Comparison of ENCODE assay signal across 15 cellular contexts in genomic region chr4:39452153-39452859, GRCh38. TPM values are rescaled to one million over a fixed set of nuclear protein-coding genes. Genes with fewer than 3 reads are reported as not detected.
DNase-seq lines count a peak whose midpoint lies in the region; ATAC-seq and TF ChIP-seq lines count a peak whose summit lies in the region.
"Had no signal": no experiment of that assay in that cellular context is flagged by ENCODE, and none has a peak within 500 bp of the region (broad histone marks: within the 10 kb centered on the region; RNA-seq: fewer than 3 reads in every experiment).

No MANE protein-coding gene starts in this region.

- H3K23ac ChIP-seq in H9 (ENCODE audit: insufficient read length, low read depth, low read length), result no peak overlapping the region

- H3K4ac ChIP-seq in H9 (ENCODE audit: low read depth, low read length), result no peak overlapping the region

- no peaks in the 10 kb centered on the region for H3K9me3 Mint-ChIP-seq in activated T-cell treated with anti-CD3 and anti-CD28 coated beads, Interleukin-2, amount 50 U/mL, for 24 hours
- H3K9me3 Mint-ChIP-seq in activated T-cell treated with anti-CD3 and anti-CD28 coated beads, Interleukin-2, amount 50 U/mL, for 4 hours, result no peaks in the 10 kb centered on the region
- H3K9me3 Mint-ChIP-seq in H9, result no peaks in the 10 kb centered on the region
- H3K9me3 Mint-ChIP-seq in activated naive CD8-positive, alpha-beta T cell treated with anti-CD3 and anti-CD28 coated beads, Interleukin-2, amount 50 U/mL, for 24 hours, result no peaks in the 10 kb centered on the region
- no peaks in the 10 kb centered on the region for H3K9me3 Mint-ChIP-seq in neural crest cell
- H3K9me3 Mint-ChIP-seq in CD8-positive, alpha-beta memory T cell, result no peaks in the 10 kb centered on the region
- H3K9me3 Mint-ChIP-seq: CD8-positive, alpha-beta T cell had no signal

- WGBS in H9 (ENCODE audit: extremely low coverage, insufficient read length, low lambda C conversion rate), result no CpG with 5 or more reads among the region's 6 CpGs

- no peak overlapping the region for H3K56ac ChIP-seq in H9 (ENCODE audit: insufficient read length, low read depth, low read length)

- peaks cover 5% of the 10 kb centered on the region for H3K79me2 ChIP-seq in H9 (ENCODE audit: insufficient read depth, low read length)

- H3K4me1 Mint-ChIP-seq in activated T-cell treated with anti-CD3 and anti-CD28 coated beads, Interleukin-2, amount 50 U/mL, for 24 hours (ENCODE audit: low read depth), result peaks cover 73% of the 10 kb centered on the region
- H3K4me1 Mint-ChIP-seq in activated T-cell treated with anti-CD3 and anti-CD28 coated beads, Interleukin-2, amount 50 U/mL, for 4 hours (ENCODE audit: low read depth), result peaks cover 32% of the 10 kb centered on the region
- H3K4me1 Mint-ChIP-seq in H9 (peaks cover 11 to 16% of the 10 kb centered on the region in 2 experiments), neural crest cell (peaks cover 27% of the 10 kb centered on the region)
- peaks cover 63% of the 10 kb centered on the region for H3K4me1 Mint-ChIP-seq in activated naive CD8-positive, alpha-beta T cell treated with anti-CD3 and anti-CD28 coated beads, Interleukin-2, amount 50 U/mL, for 24 hours
- peaks cover 20 to 41% (median 32%) of the 10 kb centered on the region in 3 donors for H3K4me1 Mint-ChIP-seq in CD8-positive, alpha-beta memory T cell

- H2BK12ac ChIP-seq in H9 (ENCODE audit: insufficient read length, low read depth, low read length), result no peak overlapping the region

- DNase-seq in activated T-cell treated with anti-CD3 and anti-CD28 coated beads, Interleukin-2, amount 50 U/mL, for 24 hours, result no peak
- DNase-seq in activated T-cell treated with anti-CD3 and anti-CD28 coated beads, Interleukin-2, amount 50 U/mL, for 4 hours, result no peak
- no peak for DNase-seq in H9
- DNase-seq in activated naive CD8-positive, alpha-beta T cell treated with anti-CD3 and anti-CD28 coated beads, Interleukin-2, amount 50 U/mL, for 24 hours, result no peak
- DNase-seq in neural crest cell (ENCODE audit: low read depth, low spot score), result no peak
- DNase-seq in superior temporal gyrus (ENCODE audit: extremely low spot score), result no peak
- no peak for DNase-seq in NOMO-1 treated with dmso at 0.1 percent for 144 hours (lab: John Stamatoyannopoulos, UW; ENCODE audit: unreplicated experiment)
- DNase-seq in CD8-positive, alpha-beta memory T cell, result no peak
- DNase-seq: aorta; CD8-positive, alpha-beta T cell; hypothalamus; NCI-H2081 treated with DMSO at 0.1 percent for 48 hours; NCI-H69 had no signal

- no peak overlapping the region for H2BK20ac ChIP-seq in H9 (ENCODE audit: low read depth, low read length, poor library complexity, severe bottlenecking)

- peaks cover 6% of the 10 kb centered on the region for H3K79me1 ChIP-seq in H9 (ENCODE audit: insufficient read depth, low read depth, low read length, poor library complexity, severe bottlenecking)

- CTCF ChIA-PET in CD8-positive, alpha-beta memory T cell (lab: Charles Lee), result no interaction called here

- no peaks in the 10 kb centered on the region for H3K23me2 ChIP-seq in H9 (ENCODE audit: insufficient read length, low read depth, low read length, poor library complexity, severe bottlenecking)

- H2BK15ac ChIP-seq in H9 (ENCODE audit: low read depth, low read length), result no peak overlapping the region

- H3K14ac ChIP-seq in H9 (ENCODE audit: insufficient read depth, low read length), result no peak overlapping the region

- peaks cover 93% of the 10 kb centered on the region for H3K36me3 Mint-ChIP-seq in activated T-cell treated with anti-CD3 and anti-CD28 coated beads, Interleukin-2, amount 50 U/mL, for 24 hours (ENCODE audit: low read depth)
- H3K36me3 Mint-ChIP-seq in activated T-cell treated with anti-CD3 and anti-CD28 coated beads, Interleukin-2, amount 50 U/mL, for 4 hours (ENCODE audit: insufficient read depth), result peaks cover 52% of the 10 kb centered on the region
- H3K36me3 Mint-ChIP-seq in H9 (ENCODE audit: insufficient read depth in 1 of 3, low read depth in 3 of 3) (peaks cover 47 to 75% (median 62%) of the 10 kb centered on the region in 3 experiments), neural crest cell (ENCODE audit: low read depth) (peaks cover 29% of the 10 kb centered on the region)
- peaks cover 84% of the 10 kb centered on the region for H3K36me3 Mint-ChIP-seq in activated naive CD8-positive, alpha-beta T cell treated with anti-CD3 and anti-CD28 coated beads, Interleukin-2, amount 50 U/mL, for 24 hours (ENCODE audit: low read depth)
- H3K36me3 Mint-ChIP-seq in CD8-positive, alpha-beta memory T cell, result peaks cover 3 to 66% (median 28%) of the 10 kb centered on the region in 3 donors

- H3K9ac ChIP-seq in H9 (ENCODE audit: extremely low read depth, insufficient read length, low read length), result no peak overlapping the region

- H3K4me3 Mint-ChIP-seq in activated T-cell treated with anti-CD3 and anti-CD28 coated beads, Interleukin-2, amount 50 U/mL, for 24 hours, result peak overlapping the region; percentile 9
- no peak overlapping the region for H3K4me3 Mint-ChIP-seq in activated T-cell treated with anti-CD3 and anti-CD28 coated beads, Interleukin-2, amount 50 U/mL, for 4 hours
- no peak overlapping the region for H3K4me3 Mint-ChIP-seq in H9
- H3K4me3 Mint-ChIP-seq in activated naive CD8-positive, alpha-beta T cell treated with anti-CD3 and anti-CD28 coated beads, Interleukin-2, amount 50 U/mL, for 24 hours, result peak overlapping the region; percentile 5
- H3K4me3 Mint-ChIP-seq in neural crest cell, result peak overlapping the region; percentile 44
- no peak overlapping the region for H3K4me3 Mint-ChIP-seq in CD8-positive, alpha-beta memory T cell
- H3K4me3 Mint-ChIP-seq: CD8-positive, alpha-beta T cell had no signal

- no peak overlapping the region for H3K18ac ChIP-seq in H9 (ENCODE audit: insufficient read length, low read depth, low read length)

- POLR2A ChIA-PET in CD8-positive, alpha-beta memory T cell (lab: Charles Lee), result no interaction called here

- H4K91ac ChIP-seq in H9 (ENCODE audit: insufficient read length, low read depth, low read length), result no peak overlapping the region

- no peak overlapping the region for H2BK120ac ChIP-seq in H9 (ENCODE audit: low read depth, low read length, poor library complexity, severe bottlenecking)

- no peak overlapping the region for H2AFZ ChIP-seq in H9 (ENCODE audit: low read length)

- H4K8ac ChIP-seq in H9 (replicated peaks; ENCODE audit: insufficient read length, low read depth, low read length), result no peak overlapping the region

- no peak overlapping the region for H2AK5ac ChIP-seq in H9 (ENCODE audit: insufficient read length, low read length)

- no peaks in the 10 kb centered on the region for H3K27me3 ChIP-seq in H9 (ENCODE audit: insufficient read depth, low read length)
- H3K27me3 ChIP-seq in CD8-positive, alpha-beta memory T cell (ENCODE audit: insufficient read depth, low read length, poor library complexity, severe bottlenecking), result no peaks in the 10 kb centered on the region
- H3K27me3 ChIP-seq: right atrium auricular region had no signal

- H3T11ph ChIP-seq in H9 (ENCODE audit: low read length), result no peak overlapping the region

- no peaks in the 10 kb centered on the region for H3K27me3 Mint-ChIP-seq in activated T-cell treated with anti-CD3 and anti-CD28 coated beads, Interleukin-2, amount 50 U/mL, for 24 hours
- H3K27me3 Mint-ChIP-seq in activated T-cell treated with anti-CD3 and anti-CD28 coated beads, Interleukin-2, amount 50 U/mL, for 4 hours (ENCODE audit: low read depth), result no peaks in the 10 kb centered on the region
- H3K27me3 Mint-ChIP-seq in H9 (ENCODE audit: low read depth) (no peaks in the 10 kb centered on the region), neural crest cell (ENCODE audit: low read depth) (no peaks in the 10 kb centered on the region)
- no peaks in the 10 kb centered on the region for H3K27me3 Mint-ChIP-seq in activated naive CD8-positive, alpha-beta T cell treated with anti-CD3 and anti-CD28 coated beads, Interleukin-2, amount 50 U/mL, for 24 hours
- H3K27me3 Mint-ChIP-seq in CD8-positive, alpha-beta memory T cell, result no peaks in the 10 kb centered on the region

- no peak overlapping the region for H4K5ac ChIP-seq in H9 (ENCODE audit: insufficient read length, low read depth, low read length)

- H3K4me1 ChIP-seq in H9 (ENCODE audit: insufficient read depth, low read length), result peaks cover 2% of the 10 kb centered on the region; the same call in 1 of the 2 replicates
- H3K4me1 ChIP-seq in CD8-positive, alpha-beta memory T cell (ENCODE audit: insufficient read depth, low read length), result peaks cover 15% of the 10 kb centered on the region

- no peak for ATAC-seq in activated T-cell treated with anti-CD3 and anti-CD28 coated beads, Interleukin-2, amount 50 U/mL, for 4 hours
- no peak for ATAC-seq in activated naive CD8-positive, alpha-beta T cell treated with anti-CD3 and anti-CD28 coated beads, Interleukin-2, amount 50 U/mL, for 24 hours
- ATAC-seq: CD8-positive, alpha-beta T cell had no signal

- H3K27ac Mint-ChIP-seq in activated T-cell treated with anti-CD3 and anti-CD28 coated beads, Interleukin-2, amount 50 U/mL, for 24 hours, result peak overlapping the region; percentile 78
- H3K27ac Mint-ChIP-seq in H9, result peak overlapping the region in 2 of 3 experiments; percentile 23 to 90; a peak in 4 of 7 replicates
- H3K27ac Mint-ChIP-seq in activated naive CD8-positive, alpha-beta T cell treated with anti-CD3 and anti-CD28 coated beads, Interleukin-2, amount 50 U/mL, for 24 hours, result peak overlapping the region; percentile 1
- no peak overlapping the region for H3K27ac Mint-ChIP-seq in neural crest cell (ENCODE audit: unreplicated experiment)
- H3K27ac Mint-ChIP-seq in CD8-positive, alpha-beta memory T cell, result peak overlapping the region in 3 of 8 donors; percentile 37 to 80 (median 58)

- no peak for TF ChIP-seq CTCF in H9 (conservative IDR thresholded peaks at IDR 0.05)
- TF ChIP-seq CTCF in neural crest cell (conservative IDR thresholded peaks at IDR 0.05), result no peak

- no peaks in the 10 kb centered on the region for H3K9me3 ChIP-seq in H9 (ENCODE audit: control insufficient read depth, low read depth, low read length)
- no peaks in the 10 kb centered on the region for H3K9me3 ChIP-seq in CD8-positive, alpha-beta memory T cell (ENCODE audit: low read length)
- H3K9me3 ChIP-seq: right atrium auricular region had no signal

- peaks cover 45% of the 10 kb centered on the region for H3K36me3 ChIP-seq in CD8-positive, alpha-beta memory T cell (ENCODE audit: insufficient read depth, low read length)

- H3K4me2 ChIP-seq in H9 (ENCODE audit: insufficient read depth, insufficient read length, low read length), result no peak overlapping the region

- H3K4me3 ChIP-seq in CD8-positive, alpha-beta memory T cell (ENCODE audit: low read length), result no peak overlapping the region
- H3K4me3 ChIP-seq: right atrium auricular region had no signal

- no peak overlapping the region for H2BK5ac ChIP-seq in H9 (ENCODE audit: insufficient read length, low read length)

- H4K20me1 ChIP-seq in H9 (ENCODE audit: control insufficient read depth, insufficient read depth, insufficient read length), result no peaks in the 10 kb centered on the region

- H3K27ac ChIP-seq in H9 (ENCODE audit: insufficient read length, low read depth, low read length), result no peak overlapping the region
- H3K27ac ChIP-seq in CD8-positive, alpha-beta memory T cell (ENCODE audit: low read depth, low read length), result no peak overlapping the region
- H3K27ac ChIP-seq: right atrium auricular region had no signal

RNA-seq across cellular contexts. Expression of gene RPL9, which starts 6.4 kb away (rescaled TPM):
- 1,000 to 10,000 TPM; 2,182 to 2,398 (median 2,351) TPM for total RNA-seq in activated T-cell treated with anti-CD3 and anti-CD28 coated beads, Interleukin-2, amount 50 U/mL, for 4 hours
- 1,871 and 1,888 TPM in 2 replicates for total RNA-seq in H9 (2021)
- 1,529 and 1,562 TPM in 2 replicates for total RNA-seq in neural crest cell
- total RNA-seq in CD8-positive, alpha-beta memory T cell, result 1,000 to 10,000 TPM; 1,627 to 1,651 TPM
- polyA plus RNA-seq in CD8-positive, alpha-beta memory T cell, result 1,921 TPM

RNA-seq across cellular contexts. Expression of gene LIAS, which starts 6.5 kb away (rescaled TPM):
- 10 to 100 TPM; 36.2 to 38.7 (median 36.5) TPM for total RNA-seq in activated T-cell treated with anti-CD3 and anti-CD28 coated beads, Interleukin-2, amount 50 U/mL, for 4 hours
- total RNA-seq in H9 (2021) (18.5 and 19.9 TPM in 2 replicates), neural crest cell (17.6 and 19.0 TPM in 2 replicates)
- total RNA-seq in CD8-positive, alpha-beta memory T cell, result 10 to 100 TPM; 34.0 to 38.0 TPM
- 13.0 TPM for polyA plus RNA-seq in CD8-positive, alpha-beta memory T cell

RNA-seq across cellular contexts. Expression of gene KLB, which starts 45.6 kb away (rescaled TPM):
- not detected for total RNA-seq in activated T-cell treated with anti-CD3 and anti-CD28 coated beads, Interleukin-2, amount 50 U/mL, for 4 hours
- total RNA-seq in H9 (2021) (0.07 TPM in 2 replicates), neural crest cell (not detected in 2 replicates)
- total RNA-seq in CD8-positive, alpha-beta memory T cell, result not detected
- not detected for polyA plus RNA-seq in CD8-positive, alpha-beta memory T cell
- total RNA-seq: aorta, chondrocyte had no signal

Comparison
In these comparisons a context has a peak if more than half of its experiments do, and no peak if none do; other contexts are left out.
1. H3K4me3 Mint-ChIP-seq: peak in activated T-cell treated with anti-CD3 and anti-CD28 coated beads, Interleukin-2, amount 50 U/mL, for 24 hours (single experiment), activated naive CD8-positive, alpha-beta T cell treated with anti-CD3 and anti-CD28 coated beads, Interleukin-2, amount 50 U/mL, for 24 hours (single experiment) and neural crest cell (single experiment); none in activated T-cell treated with anti-CD3 and anti-CD28 coated beads, Interleukin-2, amount 50 U/mL, for 4 hours (single experiment), H9 (0 of 2) and CD8-positive, alpha-beta memory T cell (0 of 7).